Comparison of ENCODE assay signal across 22 cellular contexts in the genomic region with DNA sequence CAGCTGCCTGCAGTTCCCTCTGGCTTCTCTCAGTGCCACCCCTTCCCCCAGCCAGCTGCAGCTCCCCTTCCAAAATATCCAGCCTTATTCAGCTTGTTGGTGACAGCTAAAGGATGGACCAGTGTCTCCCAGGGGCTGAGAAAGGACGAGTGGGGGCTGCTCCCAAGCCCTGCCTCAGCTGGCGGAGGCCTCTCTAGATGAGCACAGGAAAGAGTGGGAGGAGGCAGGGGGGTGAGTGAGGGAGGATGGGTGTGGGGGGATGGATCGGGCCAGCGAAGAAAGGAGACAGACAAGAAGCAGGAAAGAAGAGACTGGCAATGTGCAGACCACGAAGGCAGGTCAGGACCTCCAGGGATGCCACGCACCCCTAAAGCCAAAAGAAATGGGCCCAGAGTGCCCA. TPM values are rescaled to one million over a fixed set of nuclear protein-coding genes. Genes with fewer than 3 reads are reported as not detected.
DNase-seq lines count a peak whose midpoint lies in the region; ATAC-seq and TF ChIP-seq lines count a peak whose summit lies in the region.
"Had no signal": no experiment of that assay in that cellular context is flagged by ENCODE, and none has a peak within 500 bp of the region (broad histone marks: within the 10 kb centered on the region; RNA-seq: fewer than 3 reads in every experiment).

No MANE protein-coding gene starts in this region.

- H3K9me3 ChIP-seq in trophoblast cell (ENCODE audit: insufficient read depth, low read depth, low read length): no peaks in the 10 kb centered on the region
- no peaks in the 10 kb centered on the region for H3K9me3 ChIP-seq in stomach
- H3K9me3 ChIP-seq: ascending aorta, psoas muscle had no signal

- no peak overlapping the region for H2AFZ ChIP-seq in trophoblast cell (ENCODE audit: insufficient read depth, low read length, poor library complexity)

- TF ChIP-seq POLR2A in stomach (IDR thresholded peaks at IDR 0.05): no peak

- H3K36me3 ChIP-seq in trophoblast cell (ENCODE audit: control insufficient read depth in 1 of 2, insufficient read depth in 2 of 2, low read length in 2 of 2): no peaks in the 10 kb centered on the region
- peaks cover 0 to under 1% (median 0%) of the 10 kb centered on the region in 4 donors for H3K36me3 ChIP-seq in stomach
- H3K36me3 ChIP-seq: ascending aorta had no signal

- H3K23ac ChIP-seq in trophoblast cell (ENCODE audit: low read length): no peak overlapping the region

- DNase-seq in NCI-H82 (lab: John Stamatoyannopoulos, UW) (peak; percentile 62), NCI-H82 treated with DMSO at 0.1 percent for 48 hours (lab: John Stamatoyannopoulos, UW; ENCODE audit: unreplicated experiment) (no peak), left ventricle myocardium superior (peak; percentile 5), trophoblast cell (no peak), stomach (no peak)
- DNase-seq in activated naive CD8-positive, alpha-beta T cell treated with anti-CD3 and anti-CD28 coated beads for 36 hours: peak; percentile 7
- no peak for DNase-seq in natural killer cell treated with Interleukin-12 subunit alpha and Interleukin-12 subunit beta and Interleukin-15 and Interleukin-18, amount 100 ng/mL, for 72 hours (ENCODE audit: low spot score)
- DNase-seq in activated CD8-positive, alpha-beta memory T cell treated with anti-CD3 and anti-CD28 coated beads, Interleukin-2, amount 10 ng/mL, durations not matched to agents 7 days and 5 days: no peak
- DNase-seq: activated naive CD4-positive, alpha-beta T cell; DMS 273 treated with DMSO at 0.1 percent for 48 hours; H7; KG1; NCI-H1048; NCI-H2029 treated with DMSO at 0.1 percent for 48 hours; NCI-H524 treated with DMSO at 0.1 percent for 48 hours; psoas muscle; stimulated activated CD4-positive, alpha-beta T cell treated with anti-CD3 and anti-CD28 coated beads, Interleukin-4, amount 100 ng/mL, for 24 hours; T-helper 1 cell had no signal

- H3K27me3 Mint-ChIP-seq in activated naive CD8-positive, alpha-beta T cell treated with anti-CD3 and anti-CD28 coated beads for 36 hours: peaks cover 3% of the 10 kb centered on the region
- H3K27me3 Mint-ChIP-seq in natural killer cell treated with Interleukin-12 subunit alpha and Interleukin-12 subunit beta and Interleukin-15 and Interleukin-18, amount 100 ng/mL, for 72 hours: no peaks in the 10 kb centered on the region
- no peaks in the 10 kb centered on the region for H3K27me3 Mint-ChIP-seq in activated CD8-positive, alpha-beta memory T cell treated with anti-CD3 and anti-CD28 coated beads, Interleukin-2, amount 10 ng/mL, durations not matched to agents 7 days and 5 days

- no peak for TF ChIP-seq CTCF in stomach (IDR thresholded peaks at IDR 0.05)

- no peak overlapping the region for H2BK120ac ChIP-seq in trophoblast cell (ENCODE audit: insufficient read depth, low read length, poor library complexity)

- no peaks in the 10 kb centered on the region for H3K9me3 Mint-ChIP-seq in activated naive CD8-positive, alpha-beta T cell treated with anti-CD3 and anti-CD28 coated beads for 36 hours
- H3K9me3 Mint-ChIP-seq in natural killer cell treated with Interleukin-12 subunit alpha and Interleukin-12 subunit beta and Interleukin-15 and Interleukin-18, amount 100 ng/mL, for 72 hours: no peaks in the 10 kb centered on the region
- H3K9me3 Mint-ChIP-seq in activated CD8-positive, alpha-beta memory T cell treated with anti-CD3 and anti-CD28 coated beads, Interleukin-2, amount 10 ng/mL, durations not matched to agents 7 days and 5 days (ENCODE audit: low read depth): no peaks in the 10 kb centered on the region
- H3K9me3 Mint-ChIP-seq: memory B cell had no signal

- no peaks in the 10 kb centered on the region for H3K36me3 Mint-ChIP-seq in activated naive CD8-positive, alpha-beta T cell treated with anti-CD3 and anti-CD28 coated beads for 36 hours
- H3K36me3 Mint-ChIP-seq in natural killer cell treated with Interleukin-12 subunit alpha and Interleukin-12 subunit beta and Interleukin-15 and Interleukin-18, amount 100 ng/mL, for 72 hours: no peaks in the 10 kb centered on the region
- H3K36me3 Mint-ChIP-seq in activated CD8-positive, alpha-beta memory T cell treated with anti-CD3 and anti-CD28 coated beads, Interleukin-2, amount 10 ng/mL, durations not matched to agents 7 days and 5 days: no peaks in the 10 kb centered on the region
- H3K36me3 Mint-ChIP-seq: memory B cell had no signal

- no peak overlapping the region for H2AK5ac ChIP-seq in trophoblast cell (ENCODE audit: low read length)

- no peak overlapping the region for H4K8ac ChIP-seq in trophoblast cell (ENCODE audit: low read depth, low read length)

- H3K27ac Mint-ChIP-seq in activated naive CD8-positive, alpha-beta T cell treated with anti-CD3 and anti-CD28 coated beads for 36 hours: no peak overlapping the region
- no peak overlapping the region for H3K27ac Mint-ChIP-seq in natural killer cell treated with Interleukin-12 subunit alpha and Interleukin-12 subunit beta and Interleukin-15 and Interleukin-18, amount 100 ng/mL, for 72 hours
- H3K27ac Mint-ChIP-seq in activated CD8-positive, alpha-beta memory T cell treated with anti-CD3 and anti-CD28 coated beads, Interleukin-2, amount 10 ng/mL, durations not matched to agents 7 days and 5 days: no peak overlapping the region
- H3K27ac Mint-ChIP-seq: memory B cell had no signal

- no peak overlapping the region for H4K91ac ChIP-seq in trophoblast cell (ENCODE audit: low read depth, low read length)

- H3K4me1 ChIP-seq in trophoblast cell (ENCODE audit: control insufficient read depth in 1 of 2, insufficient read depth in 2 of 2, low read length in 2 of 2): no peaks in the 10 kb centered on the region
- peaks cover 0 to 9% (median 0%) of the 10 kb centered on the region in 4 donors for H3K4me1 ChIP-seq in stomach
- H3K4me1 ChIP-seq: ascending aorta, psoas muscle had no signal

- H3K9ac ChIP-seq in trophoblast cell (ENCODE audit: low read length): peak overlapping the region; percentile 32

- H3K4me3 ChIP-seq in trophoblast cell (ENCODE audit: low read depth, low read length) (no peak overlapping the region), stomach (no peak overlapping the region)
- H3K4me3 ChIP-seq: ascending aorta, psoas muscle had no signal

- H3K27me3 ChIP-seq in trophoblast cell (ENCODE audit: insufficient read depth, low read length) (no peaks in the 10 kb centered on the region), stomach (peaks cover 0 to 14% (median 0%) of the 10 kb centered on the region in 3 donors)
- H3K27me3 ChIP-seq: ascending aorta had no signal

- H3K14ac ChIP-seq in trophoblast cell (ENCODE audit: low read length): no peak overlapping the region

- no peaks in the 10 kb centered on the region for H3K79me2 ChIP-seq in trophoblast cell (ENCODE audit: control insufficient read depth, insufficient read depth, low read length, poor library complexity)

- no peaks in the 10 kb centered on the region for H3K79me1 ChIP-seq in trophoblast cell (ENCODE audit: low read length)

- H3K4me1 Mint-ChIP-seq in activated naive CD8-positive, alpha-beta T cell treated with anti-CD3 and anti-CD28 coated beads for 36 hours: peaks cover 12% of the 10 kb centered on the region
- H3K4me1 Mint-ChIP-seq in natural killer cell treated with Interleukin-12 subunit alpha and Interleukin-12 subunit beta and Interleukin-15 and Interleukin-18, amount 100 ng/mL, for 72 hours (ENCODE audit: low read depth in 2 of 2): no peaks in the 10 kb centered on the region
- H3K4me1 Mint-ChIP-seq in activated CD8-positive, alpha-beta memory T cell treated with anti-CD3 and anti-CD28 coated beads, Interleukin-2, amount 10 ng/mL, durations not matched to agents 7 days and 5 days: no peaks in the 10 kb centered on the region
- H3K4me1 Mint-ChIP-seq: memory B cell had no signal

- H3K27ac ChIP-seq in trophoblast cell (ENCODE audit: low read depth, low read length) (no peak overlapping the region), stomach (no peak overlapping the region)
- H3K27ac ChIP-seq: ascending aorta, C4-2B, psoas muscle had no signal

- H3K18ac ChIP-seq in trophoblast cell (ENCODE audit: low read length): no peak overlapping the region

- intact Hi-C loops in left ventricle myocardium superior (cut with micrococcal nuclease) (no loop called here), stomach (cut with DNase I; ENCODE audit: low total_unique reads) (no loop called here)

- H2BK5ac ChIP-seq in trophoblast cell (ENCODE audit: low read depth, low read length, poor library complexity): no peak overlapping the region

- peak; percentile 20 for ATAC-seq in left ventricle myocardium superior
- ATAC-seq in natural killer cell treated with Interleukin-12 subunit alpha and Interleukin-12 subunit beta and Interleukin-15 and Interleukin-18, amount 100 ng/mL, for 72 hours: no peak
- ATAC-seq in activated CD8-positive, alpha-beta memory T cell treated with anti-CD3 and anti-CD28 coated beads, Interleukin-2, amount 10 ng/mL, durations not matched to agents 7 days and 5 days: no peak

- CTCF ChIA-PET in activated CD8-positive, alpha-beta memory T cell treated with anti-CD3 and anti-CD28 coated beads, Interleukin-2, amount 10 ng/mL, durations not matched to agents 7 days and 5 days (lab: Charles Lee): no interaction called here

- H2BK12ac ChIP-seq in trophoblast cell (ENCODE audit: low read length): no peak overlapping the region

- no peak for TF ChIP-seq EP300 in stomach (IDR thresholded peaks at IDR 0.05)

- H3K4ac ChIP-seq in trophoblast cell (ENCODE audit: low read depth, low read length): no peak overlapping the region

- no peak overlapping the region for H4K12ac ChIP-seq in trophoblast cell (ENCODE audit: low read depth, low read length)

- H3K4me3 Mint-ChIP-seq in activated naive CD8-positive, alpha-beta T cell treated with anti-CD3 and anti-CD28 coated beads for 36 hours: no peak overlapping the region
- H3K4me3 Mint-ChIP-seq in natural killer cell treated with Interleukin-12 subunit alpha and Interleukin-12 subunit beta and Interleukin-15 and Interleukin-18, amount 100 ng/mL, for 72 hours: no peak overlapping the region
- no peak overlapping the region for H3K4me3 Mint-ChIP-seq in activated CD8-positive, alpha-beta memory T cell treated with anti-CD3 and anti-CD28 coated beads, Interleukin-2, amount 10 ng/mL, durations not matched to agents 7 days and 5 days
- H3K4me3 Mint-ChIP-seq: memory B cell had no signal

- WGBS in trophoblast cell (ENCODE audit: extremely low coverage, insufficient coverage, insufficient read length): no CpG with 5 or more reads among the region's 6 CpGs
- WGBS in stomach, 5 donors: 58 to 75% (median 71%) methylated on average over 6 of the region's 6 CpGs

- H3K4me2 ChIP-seq in trophoblast cell (ENCODE audit: low read length): no peak overlapping the region

RNA-seq across cellular contexts. Expression of a gene that starts 17.5 kb away (rescaled TPM):
- 1 to 10 TPM; 1.3 to 2.0 TPM for total RNA-seq in activated naive CD8-positive, alpha-beta T cell treated with anti-CD3 and anti-CD28 coated beads for 36 hours
- total RNA-seq in left ventricle myocardium superior (0.59 TPM), stomach (10 to 100 TPM in 1 of 5 donors, 1 to 10 TPM in 3, not detected in 1; 1.8 to 13.8 (median 5.2) TPM)
- polyA plus RNA-seq in trophoblast cell (2013): 0.37 and 0.40 TPM in 2 replicates
- total RNA-seq in natural killer cell treated with Interleukin-12 subunit alpha and Interleukin-12 subunit beta and Interleukin-15 and Interleukin-18, amount 100 ng/mL, for 72 hours: 1 to 10 TPM; 3.2 to 5.0 TPM
- total RNA-seq in activated CD8-positive, alpha-beta memory T cell treated with anti-CD3 and anti-CD28 coated beads, Interleukin-2, amount 10 ng/mL, durations not matched to agents 7 days and 5 days: 1 to 10 TPM; 1.6 to 2.2 TPM
- polyA plus RNA-seq in stomach: under 1 TPM; 0.31 to 0.70 (median 0.50) TPM
- total RNA-seq: ascending aorta, G401 had no signal

RNA-seq across cellular contexts. Expression of a gene that starts 54.6 kb away (rescaled TPM):
- not detected for total RNA-seq in activated naive CD8-positive, alpha-beta T cell treated with anti-CD3 and anti-CD28 coated beads for 36 hours
- total RNA-seq in left ventricle myocardium superior (not detected), stomach (10 to 100 TPM in 1 of 5 donors, 1 to 10 TPM in 1, under 1 TPM in 2, not detected in 1; under 0.01 to 21.4 (median 1.4) TPM)
- 0.11 and 0.18 TPM in 2 replicates for polyA plus RNA-seq in trophoblast cell (2013)
- total RNA-seq in natural killer cell treated with Interleukin-12 subunit alpha and Interleukin-12 subunit beta and Interleukin-15 and Interleukin-18, amount 100 ng/mL, for 72 hours: not detected
- not detected for total RNA-seq in activated CD8-positive, alpha-beta memory T cell treated with anti-CD3 and anti-CD28 coated beads, Interleukin-2, amount 10 ng/mL, durations not matched to agents 7 days and 5 days
- polyA plus RNA-seq in stomach: under 1 TPM in 2 of 3 donors, not detected in 1; 0.05 to 0.19 TPM
- total RNA-seq: ascending aorta, G401, psoas muscle had no signal

Comparison
In these comparisons a context has a peak if more than half of its experiments do, and no peak if none do; other contexts are left out.
1. DNase-seq: peak in NCI-H82 (single experiment), activated naive CD8-positive, alpha-beta T cell treated with anti-CD3 and anti-CD28 coated beads for 36 hours (single experiment) and left ventricle myocardium superior (single experiment); none in NCI-H82 treated with DMSO at 0.1 percent for 48 hours (single experiment), trophoblast cell (0 of 2), natural killer cell treated with Interleukin-12 subunit alpha and Interleukin-12 subunit beta and Interleukin-15 and Interleukin-18, amount 100 ng/mL, for 72 hours (single experiment), activated CD8-positive, alpha-beta memory T cell treated with anti-CD3 and anti-CD28 coated beads, Interleukin-2, amount 10 ng/mL, durations not matched to agents 7 days and 5 days (single experiment) and stomach (single experiment).